2 cellular contexts compared by ENCODE assay signal in genomic region chr10:8360814-8361509, GRCh38.
TF ChIP-seq lines count a peak whose summit lies in the region.

No MANE protein-coding gene starts in this region.

TF ChIP-seq in K562, 482 proteins besides CTCF, POLR2A, EP300 and RAD21 (continued from another document):
- no peak for TF ChIP-seq DDX20 (tag; IDR thresholded peaks at IDR 0.05; ENCODE audit: low read depth)

TF ChIP-seq in SK-N-SH treated with all-trans-retinoic acid at 6 μM for 48 hours, 23 proteins besides CTCF, POLR2A, EP300 and RAD21 (continued from another document):
- TF ChIP-seq, protein P1, sequence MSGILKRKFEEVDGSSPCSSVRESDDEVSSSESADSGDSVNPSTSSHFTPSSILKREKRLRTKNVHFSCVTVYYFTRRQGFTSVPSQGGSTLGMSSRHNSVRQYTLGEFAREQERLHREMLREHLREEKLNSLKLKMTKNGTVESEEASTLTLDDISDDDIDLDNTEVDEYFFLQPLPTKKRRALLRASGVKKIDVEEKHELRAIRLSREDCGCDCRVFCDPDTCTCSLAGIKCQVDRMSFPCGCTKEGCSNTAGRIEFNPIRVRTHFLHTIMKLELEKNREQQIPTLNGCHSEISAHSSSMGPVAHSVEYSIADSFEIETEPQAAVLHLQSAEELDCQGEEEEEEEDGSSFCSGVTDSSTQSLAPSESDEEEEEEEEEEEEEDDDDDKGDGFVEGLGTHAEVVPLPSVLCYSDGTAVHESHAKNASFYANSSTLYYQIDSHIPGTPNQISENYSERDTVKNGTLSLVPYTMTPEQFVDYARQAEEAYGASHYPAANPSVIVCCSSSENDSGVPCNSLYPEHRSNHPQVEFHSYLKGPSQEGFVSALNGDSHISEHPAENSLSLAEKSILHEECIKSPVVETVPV (CRISPR knock-in tag; IDR thresholded peaks at IDR 0.05) = no peak
- TF ChIP-seq ARNTL (CRISPR knock-in tag; IDR thresholded peaks at IDR 0.05; ENCODE audit: borderline replicate concordance, low read depth) (no peak), TSHZ2 (CRISPR knock-in tag; IDR thresholded peaks at IDR 0.05) (no peak), ESRRG (CRISPR knock-in tag; IDR thresholded peaks at IDR 0.05) (no peak), PPARA (CRISPR knock-in tag; IDR thresholded peaks at IDR 0.05; ENCODE audit: borderline replicate concordance) (no peak), ZC3H10 (CRISPR knock-in tag; IDR thresholded peaks at IDR 0.05) (no peak)
TF ChIP-seq in SK-N-SH treated with all-trans-retinoic acid at 6 μM for 48 hours: peak in this region for 0.
